In the genomic region with DNA sequence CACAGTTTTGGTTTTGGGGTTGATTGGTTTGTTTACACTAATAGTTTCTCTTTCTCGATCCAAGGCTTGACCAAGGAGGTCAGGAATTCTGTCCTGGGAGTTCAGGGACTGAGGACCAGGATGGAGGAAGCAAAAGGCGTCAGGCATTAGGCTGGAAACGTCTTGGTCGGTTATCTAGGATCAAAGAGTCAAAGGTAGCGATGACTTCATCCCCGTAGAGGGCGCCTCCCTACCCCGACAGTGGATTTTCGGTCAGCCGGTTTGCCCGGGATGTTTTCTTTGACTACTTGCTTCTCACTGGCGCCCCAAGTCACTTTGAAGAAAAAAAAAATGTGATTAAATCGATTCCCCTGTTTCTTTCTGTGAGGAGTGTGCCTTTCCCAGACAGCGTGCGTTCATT, we compare ENCODE assay signal across 7 cellular contexts. TPM values are rescaled to one million over a fixed set of nuclear protein-coding genes. Genes with fewer than 3 reads are reported as not detected.
DNase-seq lines count a peak whose midpoint lies in the region; ATAC-seq and TF ChIP-seq lines count a peak whose summit lies in the region.

No MANE protein-coding gene starts in this region.

- peak overlapping the region; percentile 98 for H3K27ac Mint-ChIP-seq in progenitor cell of endocrine pancreas

- H3K4me1 Mint-ChIP-seq in progenitor cell of endocrine pancreas (ENCODE audit: low read depth), result peaks cover 28% of the 10 kb centered on the region

- peaks cover 0 to 22% (median 4%) of the 10 kb centered on the region in 4 donors for H3K4me1 ChIP-seq in Peyer's patch

- no peak for TF ChIP-seq POLR2A in Peyer's patch (IDR thresholded peaks at IDR 0.05)

- H3K36me3 ChIP-seq in Peyer's patch, result no peaks in the 10 kb centered on the region

- peaks cover 1% of the 10 kb centered on the region for H3K36me3 Mint-ChIP-seq in progenitor cell of endocrine pancreas (ENCODE audit: insufficient read depth)

- peak overlapping the region; percentile 84 for H3K4me3 Mint-ChIP-seq in progenitor cell of endocrine pancreas (ENCODE audit: low read depth)

- H3K27me3 Mint-ChIP-seq in progenitor cell of endocrine pancreas, result peaks cover 36% of the 10 kb centered on the region

- no peak for TF ChIP-seq CTCF in GM20000 (IDR thresholded peaks at IDR 0.05; ENCODE audit: extremely low read depth, missing control alignments)
- TF ChIP-seq CTCF in Peyer's patch (IDR thresholded peaks at IDR 0.05), result peak in 2 of 6 experiments; percentile 6 to 13
- no peak for TF ChIP-seq CTCF in epithelial cell of esophagus (IDR thresholded peaks at IDR 0.05; ENCODE audit: insufficient read depth, low read depth, low read length, missing control alignments)
- TF ChIP-seq CTCF in progenitor cell of endocrine pancreas (IDR thresholded peaks at IDR 0.05; ENCODE audit: unreplicated experiment), result peak; percentile 29

- no peaks in the 10 kb centered on the region for H3K27me3 ChIP-seq in Peyer's patch

- H3K27ac ChIP-seq in Peyer's patch, result peak overlapping the region in 3 of 4 donors; percentile 80 to 99 (median 91)

- no peaks in the 10 kb centered on the region for H3K9me3 ChIP-seq in Peyer's patch

- H3K9me3 Mint-ChIP-seq in progenitor cell of endocrine pancreas (ENCODE audit: low read depth), result no peaks in the 10 kb centered on the region

- ATAC-seq in HG02852 (IDR thresholded peaks at IDR 0.05; ENCODE audit: unreplicated experiment) (no peak), GM19467 (IDR thresholded peaks at IDR 0.05; ENCODE audit: unreplicated experiment) (no peak)

- H3K4me3 ChIP-seq in Peyer's patch (peak overlapping the region in 2 of 4 donors; percentile 84 to 87), epithelial cell of esophagus (ENCODE audit: low read length) (no peak overlapping the region)

- DNase-seq in GM20000 (ENCODE audit: low spot score) (peak; percentile 61), Peyer's patch (peak in 2 of 3 donors; percentile 69 to 80), epithelial cell of esophagus (ENCODE audit: low read depth) (peak; percentile 54), progenitor cell of endocrine pancreas (ENCODE audit: low spot score, unreplicated experiment) (peak; percentile 34), GF-D8 (lab: John Stamatoyannopoulos, UW) (no peak)

RNA-seq across cellular contexts. Expression of a gene that starts 1.0 kb away (rescaled TPM):
- total RNA-seq in Peyer's patch (10 to 100 TPM in 3 of 4 donors, 1 to 10 TPM in 1; 6.6 to 32.8 (median 25.4) TPM), progenitor cell of endocrine pancreas (11.3 and 11.6 TPM in 2 replicates)
